Comparison of ENCODE assay signal across 10 cellular contexts in the genomic region with DNA sequence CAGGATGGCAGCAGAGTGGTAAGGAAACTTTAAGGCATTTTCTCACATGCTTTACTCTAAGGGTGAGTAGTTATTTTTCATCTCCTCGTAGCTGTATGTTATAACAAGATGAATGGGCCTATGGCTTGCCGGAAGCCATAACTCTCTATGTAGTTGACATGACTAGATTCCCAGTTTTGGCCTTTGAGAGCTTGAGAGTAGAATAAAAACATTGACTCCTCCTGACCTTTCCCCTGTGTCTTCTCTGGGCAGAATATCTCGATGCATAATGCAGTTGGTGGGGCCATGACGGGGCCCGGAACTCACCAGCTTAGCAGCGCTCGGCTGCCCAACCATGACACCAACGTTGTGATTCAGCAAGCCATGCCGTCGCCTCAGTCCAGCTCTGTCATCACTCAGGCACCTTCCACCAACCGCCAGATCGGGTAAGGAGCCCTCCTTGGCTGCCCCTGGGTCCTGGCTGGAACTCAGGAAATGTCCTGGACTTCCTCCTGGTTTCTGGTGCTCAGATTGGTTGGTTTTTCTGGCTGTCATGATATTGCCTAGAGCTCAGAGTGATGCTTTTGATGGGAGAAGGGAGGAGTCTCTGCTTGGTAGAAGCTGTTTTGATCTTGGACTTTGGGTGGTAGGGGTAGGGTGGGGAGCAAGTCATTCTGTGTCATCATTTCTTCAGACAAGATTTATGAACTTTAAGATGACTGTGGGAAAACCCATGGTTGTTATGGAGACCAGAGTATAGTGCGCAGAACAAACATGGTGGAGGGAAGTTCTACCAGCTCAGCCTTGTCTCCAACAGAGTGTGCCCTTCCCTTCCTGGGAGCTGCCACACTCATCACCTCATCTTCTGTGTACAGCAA.
DNase-seq lines count a peak whose midpoint lies in the region; ATAC-seq, FAIRE-seq and TF ChIP-seq lines count a peak whose summit lies in the region.
"Had no signal": no experiment of that assay in that cellular context is flagged by ENCODE, and none has a peak within 500 bp of the region (broad histone marks: within the 10 kb centered on the region; RNA-seq: fewer than 3 reads in every experiment).

No MANE protein-coding gene starts in this region.

- H3K9ac ChIP-seq in K562 (ENCODE audit: insufficient read depth in 1 of 2, low read depth in 2 of 2, low read length in 2 of 2): no peak overlapping the region

- TF ChIP-seq CTCF in K562 (IDR thresholded peaks at IDR 0.05 in 2 of 3, conservative IDR thresholded peaks at IDR 0.05 in 1 of 3; ENCODE audit: insufficient read depth in 2 of 3, low read depth in 1 of 3, low read length in 3 of 3): no peak
- no peak for TF ChIP-seq CTCF in D721Med (IDR thresholded peaks at IDR 0.05; ENCODE audit: insufficient read depth, missing control alignments)

- peak; percentile 75 for ATAC-seq in GM21367 (IDR thresholded peaks at IDR 0.05; ENCODE audit: unreplicated experiment)
- ATAC-seq in HG03097 (IDR thresholded peaks at IDR 0.05; ENCODE audit: low FRiP score, unreplicated experiment): peak; percentile 71
- no peak for ATAC-seq in K562
- ATAC-seq in Right ventricle myocardium inferior: no peak

- POLR2A ChIA-PET in K562 (lab: Yijun Ruan, JAX): interaction anchor here (0.6 to 1.1 kb wide), 3 partner anchors 12 to 239 kb away, joined by 3 read pairs; no protein-coding TSS in a partner anchor

- no peak for TF ChIP-seq RAD21 in K562 (CRISPR knock-in tag; conservative IDR thresholded peaks at IDR 0.05 in 1 of 2, IDR thresholded peaks at IDR 0.05 in 1 of 2)

- in situ Hi-C loops in K562 (cut with MboI): no loop called here

- H3K9me3 ChIP-seq in K562 (replicated peaks; ENCODE audit: control insufficient read depth, insufficient read depth, low read depth, low read length): no peaks in the 10 kb centered on the region

- FAIRE-seq in K562 (lab: Jason Lieb, UNC): no peak
- FAIRE-seq in D721Med (lab: Jason Lieb, UNC): no peak

- no peak overlapping the region for H3K27ac ChIP-seq in K562 (ENCODE audit: extremely low read depth, low read depth, low read length)

- no peaks in the 10 kb centered on the region for H4K20me1 ChIP-seq in K562 (replicated peaks; ENCODE audit: control insufficient read depth, insufficient read depth, low read length)

- H3K4me3 ChIP-seq in GM08714 (ENCODE audit: low read length) (peak overlapping the region; percentile 30), K562 (no peak overlapping the region)

- CTCF ChIA-PET in K562 (lab: Yijun Ruan, JAX; ENCODE audit: low intra/inter-chr PET ratio): no interaction called here

- BruUV-seq in K562 (replicated peaks; lab: Mats Ljungman, UMichigan): no TSS peak

- peaks cover 1 to 6% of the 10 kb centered on the region in 2 experiments; a peak in 3 of 5 replicates for H3K27me3 ChIP-seq in K562 (ENCODE audit: control insufficient read depth in 2 of 2, insufficient read depth in 2 of 2, low read length in 2 of 2)

- intact Hi-C loops in K562 (cut with micrococcal nuclease): no loop called here
- intact Hi-C loops in Right ventricle myocardium inferior (cut with DNase I): no loop called here

- no peak overlapping the region for H2AFZ ChIP-seq in K562 (ENCODE audit: low read depth, low read length)

- no peak for TF ChIP-seq EP300 in K562 (IDR thresholded peaks at IDR 0.05; ENCODE audit: low read length)

- no peak for DNase-seq in K562 (ENCODE audit: extremely low read depth in 1 of 4, low spot score in 3 of 4)
- DNase-seq in SK-N-DZ (ENCODE audit: low spot score): no peak
- no peak for DNase-seq in stimulated activated CD4-positive, alpha-beta T cell treated with anti-CD3 and anti-CD28 coated beads, Interleukin-4, amount 100 ng/mL, for 24 hours
- no peak for DNase-seq in D721Med (ENCODE audit: insufficient read length, low spot score)
- no peak for DNase-seq in Right ventricle myocardium inferior (ENCODE audit: missing footprints)
- DNase-seq: activated CD4-positive, alpha-beta T cell treated with anti-CD3 and anti-CD28 coated beads, Interleukin-2, amount 50 U/mL, for 48 hours; MV-4-11 had no signal

- 2% methylated on average over 13 of the region's 13 CpGs for WGBS in K562 (ENCODE audit: insufficient coverage, low coverage, missing lambda C conversion rate)

- TF ChIP-seq POLR2A in K562 (conservative IDR thresholded peaks at IDR 0.05): no peak

- no peaks in the 10 kb centered on the region for H3K9me1 ChIP-seq in K562 (ENCODE audit: control insufficient read depth, insufficient read depth, low read length)

- H3K79me2 ChIP-seq in K562 (ENCODE audit: control insufficient read depth, insufficient read depth, low read length): no peaks in the 10 kb centered on the region

- H3K4me1 ChIP-seq in K562 (replicated peaks in 1 of 2; ENCODE audit: control insufficient read depth in 2 of 2, insufficient read depth in 2 of 2, low read length in 2 of 2): no peaks in the 10 kb centered on the region

- no peak overlapping the region for H3K4me2 ChIP-seq in K562 (ENCODE audit: insufficient read depth, low read length)

- no peaks in the 10 kb centered on the region for H3K36me3 ChIP-seq in K562 (ENCODE audit: control insufficient read depth, insufficient read depth, low read length)

TF ChIP-seq in K562, 482 proteins besides CTCF, POLR2A, EP300 and RAD21:
- TF ChIP-seq, protein P1, sequence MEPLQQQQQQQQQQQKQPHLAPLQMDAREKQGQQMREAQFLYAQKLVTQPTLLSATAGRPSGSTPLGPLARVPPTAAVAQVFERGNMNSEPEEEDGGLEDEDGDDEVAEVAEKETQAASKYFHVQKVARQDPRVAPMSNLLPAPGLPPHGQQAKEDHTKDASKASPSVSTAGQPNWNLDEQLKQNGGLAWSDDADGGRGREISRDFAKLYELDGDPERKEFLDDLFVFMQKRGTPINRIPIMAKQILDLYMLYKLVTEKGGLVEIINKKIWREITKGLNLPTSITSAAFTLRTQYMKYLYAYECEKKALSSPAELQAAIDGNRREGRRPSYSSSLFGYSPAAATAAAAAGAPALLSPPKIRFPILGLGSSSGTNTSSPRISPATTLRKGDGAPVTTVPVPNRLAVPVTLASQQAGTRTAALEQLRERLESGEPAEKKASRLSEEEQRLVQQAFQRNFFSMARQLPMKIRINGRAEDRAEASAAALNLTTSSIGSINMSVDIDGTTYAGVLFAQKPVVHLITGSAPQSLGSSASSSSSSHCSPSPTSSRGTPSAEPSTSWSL (CRISPR knock-in tag; IDR thresholded peaks at IDR 0.05; ENCODE audit: borderline replicate concordance): no peak
- TF ChIP-seq RFX1 (IDR thresholded peaks at IDR 0.05): peak; percentile 27; the same call in 1 of the 2 replicates
TF ChIP-seq in K562: peak in this region for 1.

Comparison
In these comparisons a context has a peak if more than half of its experiments do, and no peak if none do; other contexts are left out.
1. ATAC-seq: peak in GM21367 (single experiment) and HG03097 (single experiment); none in K562 (single experiment) and Right ventricle myocardium inferior (single experiment).